Comparison of ENCODE assay signal across 8 cellular contexts in genomic region chr6:138987299-138987642, GRCh38. TPM values are rescaled to one million over a fixed set of nuclear protein-coding genes. Genes with fewer than 3 reads are reported as not detected.
DNase-seq lines count a peak whose midpoint lies in the region; ATAC-seq and TF ChIP-seq lines count a peak whose summit lies in the region.

No MANE protein-coding gene starts in this region.

- no peaks in the 10 kb centered on the region for H3K36me3 Mint-ChIP-seq in activated CD8-positive, alpha-beta T cell treated with anti-CD3 and anti-CD28 coated beads, Interleukin-2, amount 10 ng/mL, durations not matched to agents 7 days and 5 days (ENCODE audit: low read depth)

- H3K4me1 ChIP-seq in hepatocyte (ENCODE audit: insufficient read depth) (peaks cover 20% of the 10 kb centered on the region), smooth muscle cell (ENCODE audit: low read depth) (peaks cover 27% of the 10 kb centered on the region)

- H3K27me3 ChIP-seq in H7 (ENCODE audit: control insufficient read depth, insufficient read depth, low read length) (no peaks in the 10 kb centered on the region), hepatocyte (no peaks in the 10 kb centered on the region), smooth muscle cell (ENCODE audit: low read depth) (no peaks in the 10 kb centered on the region)

- no peaks in the 10 kb centered on the region for H3K9me3 Mint-ChIP-seq in activated CD8-positive, alpha-beta T cell treated with anti-CD3 and anti-CD28 coated beads, Interleukin-2, amount 10 ng/mL, durations not matched to agents 7 days and 5 days (ENCODE audit: insufficient read depth)

- peak overlapping the region; percentile 94 for H3K27ac ChIP-seq in hepatocyte
- peak overlapping the region; percentile 89 for H3K27ac ChIP-seq in smooth muscle cell (ENCODE audit: low read depth)

- peak overlapping the region; percentile 73 for H3K27ac Mint-ChIP-seq in activated CD8-positive, alpha-beta T cell treated with anti-CD3 and anti-CD28 coated beads, Interleukin-2, amount 10 ng/mL, durations not matched to agents 7 days and 5 days

- DNase-seq in AG04449 (ENCODE audit: low read depth, low spot score) (no peak), H7 (no peak), hepatocyte (ENCODE audit: low spot score) (no peak), smooth muscle cell (lab: John Stamatoyannopoulos, UW; ENCODE audit: unreplicated experiment) (no peak), retina (no peak), dermis blood vessel endothelial cell (no peak)
- no peak for DNase-seq in activated CD8-positive, alpha-beta T cell treated with anti-CD3 and anti-CD28 coated beads, Interleukin-2, amount 10 ng/mL, durations not matched to agents 7 days and 5 days

- CTCF ChIA-PET in AG04449 (lab: Yijun Ruan, JAX) = interaction anchor here (0.9 to 7.0 kb wide), 14 partner anchors 8 to 872 kb away, joined by 3 to 123 read pairs (median 4); no protein-coding TSS in a partner anchor
- CTCF ChIA-PET in activated CD8-positive, alpha-beta T cell treated with anti-CD3 and anti-CD28 coated beads, Interleukin-2, amount 10 ng/mL, durations not matched to agents 7 days and 5 days (lab: Charles Lee) = interaction anchor here (0.5 to 2.6 kb wide), 14 partner anchors 11 to 232 kb away, joined by 3 to 16 read pairs (median 3); no protein-coding TSS in a partner anchor

- peaks cover 11% of the 10 kb centered on the region for H3K4me1 Mint-ChIP-seq in activated CD8-positive, alpha-beta T cell treated with anti-CD3 and anti-CD28 coated beads, Interleukin-2, amount 10 ng/mL, durations not matched to agents 7 days and 5 days (ENCODE audit: low read depth)

- H3K9ac ChIP-seq in smooth muscle cell (ENCODE audit: low read depth) = peak overlapping the region; percentile 94

- no peaks in the 10 kb centered on the region for H3F3A ChIP-seq in smooth muscle cell (ENCODE audit: low read depth)

- POLR2A ChIA-PET in AG04449 (lab: Yijun Ruan, JAX) = interaction anchor here (1.3 kb wide), 1 partner anchor 14 kb away, joined by 3 read pairs; no protein-coding TSS in a partner anchor
- POLR2A ChIA-PET in activated CD8-positive, alpha-beta T cell treated with anti-CD3 and anti-CD28 coated beads, Interleukin-2, amount 10 ng/mL, durations not matched to agents 7 days and 5 days (lab: Charles Lee) = interaction anchor here (0.6 to 4.5 kb wide), 8 partner anchors 12 to 400 kb away, joined by 3 to 20 read pairs (median 4); partner anchors contain the start of genes ABRACL and CITED2

- peaks cover 52% of the 10 kb centered on the region for H3K79me2 ChIP-seq in hepatocyte
- H3K79me2 ChIP-seq in smooth muscle cell (ENCODE audit: low read depth) = peaks cover 49% of the 10 kb centered on the region

- peaks cover 39% of the 10 kb centered on the region for H4K20me1 ChIP-seq in hepatocyte (ENCODE audit: insufficient read depth, poor library complexity, severe bottlenecking)
- peaks cover 48% of the 10 kb centered on the region for H4K20me1 ChIP-seq in smooth muscle cell (ENCODE audit: low read depth)

- peak overlapping the region; percentile 88 for H3K4me2 ChIP-seq in hepatocyte
- peak overlapping the region; percentile 89 for H3K4me2 ChIP-seq in smooth muscle cell

- peak overlapping the region; percentile 86 for H3K4me3 ChIP-seq in AG04449 (ENCODE audit: low read depth, low read length)
- H3K4me3 ChIP-seq in H7 (ENCODE audit: insufficient read depth, low read depth, low read length) = peak overlapping the region; percentile 88
- peak overlapping the region; percentile 69 for H3K4me3 ChIP-seq in hepatocyte
- H3K4me3 ChIP-seq in smooth muscle cell = peak overlapping the region; percentile 98

- under 1% methylated on average over 21 of the region's 30 CpGs for WGBS in hepatocyte (ENCODE audit: low lambda C conversion rate, missing lambda C conversion rate)
- 3% methylated on average over 28 of the region's 30 CpGs for WGBS in smooth muscle cell (ENCODE audit: low lambda C conversion rate)

- no peak for TF ChIP-seq CTCF in AG04449 (IDR thresholded peaks at IDR 0.05; ENCODE audit: insufficient read depth, low read length, missing control alignments)
- TF ChIP-seq CTCF in hepatocyte (IDR thresholded peaks at IDR 0.05; ENCODE audit: poor library complexity) = no peak
- no peak for TF ChIP-seq CTCF in smooth muscle cell (IDR thresholded peaks at IDR 0.05; ENCODE audit: borderline replicate concordance, insufficient read depth, poor library complexity, severe bottlenecking)

- no peaks in the 10 kb centered on the region for H3K27me3 Mint-ChIP-seq in activated CD8-positive, alpha-beta T cell treated with anti-CD3 and anti-CD28 coated beads, Interleukin-2, amount 10 ng/mL, durations not matched to agents 7 days and 5 days (ENCODE audit: low read depth)

- no peaks in the 10 kb centered on the region for H3K36me3 ChIP-seq in H7 (replicated peaks; ENCODE audit: control insufficient read depth, insufficient read depth, low read length)
- H3K36me3 ChIP-seq in hepatocyte (replicated peaks; ENCODE audit: insufficient read depth, low read depth) = no peaks in the 10 kb centered on the region
- no peaks in the 10 kb centered on the region for H3K36me3 ChIP-seq in smooth muscle cell (ENCODE audit: low read depth)

- H3K9me2 ChIP-seq in hepatocyte (replicated peaks; ENCODE audit: insufficient read depth) = no peaks in the 10 kb centered on the region

- H2AFZ ChIP-seq in hepatocyte (peak overlapping the region; percentile 77), smooth muscle cell (ENCODE audit: low read depth) (peak overlapping the region; percentile 77)

- no peaks in the 10 kb centered on the region for H3K9me3 ChIP-seq in hepatocyte (ENCODE audit: low read depth)
- H3K9me3 ChIP-seq in smooth muscle cell (replicated peaks; ENCODE audit: low read depth) = no peaks in the 10 kb centered on the region

- peak overlapping the region; percentile 79 for H3K4me3 Mint-ChIP-seq in activated CD8-positive, alpha-beta T cell treated with anti-CD3 and anti-CD28 coated beads, Interleukin-2, amount 10 ng/mL, durations not matched to agents 7 days and 5 days

- no peak for ATAC-seq in activated CD8-positive, alpha-beta T cell treated with anti-CD3 and anti-CD28 coated beads, Interleukin-2, amount 10 ng/mL, durations not matched to agents 7 days and 5 days
- no peak for ATAC-seq in activated CD4-positive, CD25-positive, alpha-beta regulatory T cell treated with anti-CD3 and anti-CD28 coated beads, Interleukin-2, amount 50 U/mL, for 24 hours

RNA-seq across cellular contexts. Expression of gene REPS1, which starts 0.8 kb away (rescaled TPM):
- 55.8 and 64.1 TPM in 2 replicates for total RNA-seq in H7 (2014; rRNA removed; shearing (Covaris generic))
- 10 to 100 TPM; 39.2 to 45.2 TPM for total RNA-seq in activated CD8-positive, alpha-beta T cell treated with anti-CD3 and anti-CD28 coated beads, Interleukin-2, amount 10 ng/mL, durations not matched to agents 7 days and 5 days
- total RNA-seq in hepatocyte = 39.3 and 43.1 TPM in 2 replicates
- polyA plus RNA-seq in hepatocyte = 30.0 and 31.3 TPM in 2 replicates
- total RNA-seq in smooth muscle cell = 58.2 and 99.8 TPM in 2 replicates
- 26.6 and 29.0 TPM in 2 replicates for polyA plus RNA-seq in smooth muscle cell
- total RNA-seq in dermis blood vessel endothelial cell = 25.4 and 29.5 TPM in 2 replicates

RNA-seq across cellular contexts. Expression of gene ABRACL, which starts 41.3 kb away (rescaled TPM):
- 108 and 111 TPM in 2 replicates for total RNA-seq in H7 (2014; rRNA removed; shearing (Covaris generic))
- 100 to 1,000 TPM; 124 to 134 TPM for total RNA-seq in activated CD8-positive, alpha-beta T cell treated with anti-CD3 and anti-CD28 coated beads, Interleukin-2, amount 10 ng/mL, durations not matched to agents 7 days and 5 days
- total RNA-seq in hepatocyte (81.4 and 81.8 TPM in 2 replicates), smooth muscle cell (47.9 and 48.1 TPM in 2 replicates), dermis blood vessel endothelial cell (41.0 and 41.9 TPM in 2 replicates)
- polyA plus RNA-seq in hepatocyte (97.1 and 110 TPM in 2 replicates), smooth muscle cell (40.3 and 46.0 TPM in 2 replicates)
